ENCODE assay signal across 7 cellular contexts in the genomic region with DNA sequence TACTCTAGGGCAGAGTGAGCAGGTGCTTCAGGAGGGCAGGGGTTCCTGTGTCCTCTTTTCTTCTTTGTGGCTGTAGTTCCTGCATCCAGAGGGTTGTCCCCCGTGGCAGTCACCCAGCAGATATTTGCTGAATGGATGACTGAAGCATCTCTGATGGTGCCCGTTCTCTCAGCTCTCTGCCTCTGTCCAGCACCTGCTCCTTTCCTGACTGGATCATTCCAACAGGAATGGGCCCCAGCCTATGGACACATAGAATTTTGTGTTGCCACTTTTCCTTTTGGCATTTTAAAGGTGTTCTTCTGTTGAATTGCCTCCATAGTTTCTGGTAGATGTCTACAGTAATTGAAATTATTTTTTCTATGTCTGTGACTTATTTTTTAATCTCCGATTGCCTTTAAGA.
"Had no signal": no experiment of that assay in that cellular context is flagged by ENCODE, and none has a peak within 500 bp of the region (broad histone marks: within the 10 kb centered on the region; RNA-seq: fewer than 3 reads in every experiment).

No MANE protein-coding gene starts in this region.

- H3K4me3 Mint-ChIP-seq: GM23338, H9, HFFc6, IgD-negative memory B cell had no signal

- H2AFZ ChIP-seq: GM23338 had no signal

- H3K27ac Mint-ChIP-seq: GM23338, H9, HFFc6, IgD-negative memory B cell had no signal

- H3K36me3 Mint-ChIP-seq: IgD-negative memory B cell had no signal

- DNase-seq: H9, HCEC 1CT, HFFc6, KG1 had no signal

- H3K4me1 Mint-ChIP-seq: IgD-negative memory B cell had no signal

- H3K4me2 ChIP-seq: GM23338 had no signal

- H3K4me3 ChIP-seq: GM23338, K562 had no signal
